In genomic region chr1:112450773-112451172, GRCh38 we compare ENCODE assay signal across 28 cellular contexts. TPM values are rescaled to one million over a fixed set of nuclear protein-coding genes. Genes with fewer than 3 reads are reported as not detected.
"Had no signal": no experiment of that assay in that cellular context is flagged by ENCODE, and none has a peak within 500 bp of the region (broad histone marks: within the 10 kb centered on the region; RNA-seq: fewer than 3 reads in every experiment).

No MANE protein-coding gene starts in this region.

- H3K4me1 ChIP-seq: prostate gland, suprapubic skin had no signal

- H3K4me3 ChIP-seq: left ventricle myocardium inferior, lung, mucosa of descending colon, pancreas, prostate gland, skin epidermis, spleen, suprapubic skin, thoracic aorta, tibial artery, upper lobe of right lung had no signal

- ATAC-seq: left colon; mucosa of descending colon; naive thymus-derived CD4-positive, alpha-beta T cell; natural killer cell treated with Interleukin-12 subunit alpha and Interleukin-12 subunit beta and Interleukin-15 and Interleukin-18, amount 100 ng/mL, for 72 hours; right cardiac atrium; sciatic nerve; stimulated activated effector memory CD8-positive, alpha-beta T cell treated with anti-CD3 and anti-CD28 coated beads, Interleukin-12 subunit alpha, Interleukin-12 subunit beta, amount 100 ng/mL, for 72 hours; upper lobe of right lung had no signal

- H3K27ac ChIP-seq: left ventricle myocardium inferior, skin epidermis, spleen, suprapubic skin, thoracic aorta, tibial artery had no signal

- DNase-seq: hypothalamus; immature natural killer cell; kidney; left colon; left ventricle myocardium inferior; mesendoderm; midbrain; mucosa of descending colon; naive thymus-derived CD4-positive, alpha-beta T cell; pancreas; posterior cingulate gyrus; retina; right cardiac atrium; spleen; stimulated activated CD4-positive, alpha-beta T cell treated with anti-CD3 and anti-CD28 coated beads, Interleukin-4, amount 100 ng/mL, for 24 hours; stimulated activated naive CD4-positive, alpha-beta T cell; tibial artery; trophoblast cell; upper lobe of right lung had no signal

- H3K9me3 ChIP-seq: left ventricle myocardium inferior, mucosa of descending colon, pancreas, prostate gland, spleen, suprapubic skin, thoracic aorta, tibial artery, upper lobe of right lung had no signal

- H3K27me3 Mint-ChIP-seq: stimulated activated naive CD8-positive, alpha-beta T cell treated with anti-CD3 and anti-CD28 coated beads, Interleukin-15, Interleukin-2, amounts not matched to agents 100 ng/mL and 50 ng/mL, for 24 hours had no signal

- H3K27me3 ChIP-seq: pancreas, spleen, suprapubic skin, tibial artery, upper lobe of right lung had no signal

- H3K36me3 ChIP-seq: prostate gland had no signal

- H3K36me3 Mint-ChIP-seq: immature natural killer cell; naive thymus-derived CD4-positive, alpha-beta T cell; natural killer cell treated with Interleukin-12 subunit alpha and Interleukin-12 subunit beta and Interleukin-15 and Interleukin-18, amount 100 ng/mL, for 72 hours; stimulated activated effector memory CD8-positive, alpha-beta T cell treated with anti-CD3 and anti-CD28 coated beads, Interleukin-12 subunit alpha, Interleukin-12 subunit beta, amount 100 ng/mL, for 72 hours had no signal

- H3K9me3 Mint-ChIP-seq: immature natural killer cell; naive thymus-derived CD4-positive, alpha-beta T cell; natural killer cell treated with Interleukin-12 subunit alpha and Interleukin-12 subunit beta and Interleukin-15 and Interleukin-18, amount 100 ng/mL, for 72 hours; stimulated activated effector memory CD8-positive, alpha-beta T cell treated with anti-CD3 and anti-CD28 coated beads, Interleukin-12 subunit alpha, Interleukin-12 subunit beta, amount 100 ng/mL, for 72 hours; stimulated activated naive CD8-positive, alpha-beta T cell treated with anti-CD3 and anti-CD28 coated beads, Interleukin-15, Interleukin-2, amounts not matched to agents 100 ng/mL and 50 ng/mL, for 24 hours had no signal

- H3K4me1 Mint-ChIP-seq: immature natural killer cell; naive thymus-derived CD4-positive, alpha-beta T cell; stimulated activated effector memory CD8-positive, alpha-beta T cell treated with anti-CD3 and anti-CD28 coated beads, Interleukin-12 subunit alpha, Interleukin-12 subunit beta, amount 100 ng/mL, for 72 hours had no signal

- H3K4me3 Mint-ChIP-seq: immature natural killer cell; naive thymus-derived CD4-positive, alpha-beta T cell; natural killer cell treated with Interleukin-12 subunit alpha and Interleukin-12 subunit beta and Interleukin-15 and Interleukin-18, amount 100 ng/mL, for 72 hours; stimulated activated effector memory CD8-positive, alpha-beta T cell treated with anti-CD3 and anti-CD28 coated beads, Interleukin-12 subunit alpha, Interleukin-12 subunit beta, amount 100 ng/mL, for 72 hours; stimulated activated naive CD8-positive, alpha-beta T cell treated with anti-CD3 and anti-CD28 coated beads, Interleukin-15, Interleukin-2, amounts not matched to agents 100 ng/mL and 50 ng/mL, for 24 hours had no signal

- H3K27ac Mint-ChIP-seq: immature natural killer cell; naive thymus-derived CD4-positive, alpha-beta T cell; natural killer cell treated with Interleukin-12 subunit alpha and Interleukin-12 subunit beta and Interleukin-15 and Interleukin-18, amount 100 ng/mL, for 72 hours; stimulated activated effector memory CD8-positive, alpha-beta T cell treated with anti-CD3 and anti-CD28 coated beads, Interleukin-12 subunit alpha, Interleukin-12 subunit beta, amount 100 ng/mL, for 72 hours; stimulated activated naive CD8-positive, alpha-beta T cell treated with anti-CD3 and anti-CD28 coated beads, Interleukin-15, Interleukin-2, amounts not matched to agents 100 ng/mL and 50 ng/mL, for 24 hours had no signal

RNA-seq across cellular contexts. Expression of gene CTTNBP2NL, which starts 54.8 kb away (rescaled TPM):
- polyA plus RNA-seq: naive thymus-derived CD4-positive, alpha-beta T cell had no signal
